In genomic region chr6:26126394-26127221, GRCh38 we compare ENCODE assay signal across 8 cellular contexts. TPM values are rescaled to one million over a fixed set of nuclear protein-coding genes. Genes with fewer than 3 reads are reported as not detected.
DNase-seq lines count a peak whose midpoint lies in the region; ATAC-seq and TF ChIP-seq lines count a peak whose summit lies in the region.

No MANE protein-coding gene starts in this region.

- H3K27ac ChIP-seq in CD4-positive, alpha-beta T cell (ENCODE audit: low read depth, low read length) = no peak overlapping the region
- peak overlapping the region; percentile 86 for H3K27ac ChIP-seq in naive thymus-derived CD4-positive, alpha-beta T cell (ENCODE audit: low read depth, low read length)

- peak overlapping the region; percentile 100 for H3K9ac ChIP-seq in Loucy (ENCODE audit: low read depth, low read length, poor library complexity, severe bottlenecking)

- no peak for TF ChIP-seq CTCF in CD4-positive, alpha-beta T cell (IDR thresholded peaks at IDR 0.05)
- TF ChIP-seq CTCF in Loucy (conservative IDR thresholded peaks at IDR 0.05; ENCODE audit: low read length) = no peak
- TF ChIP-seq CTCF in choroid plexus epithelial cell (conservative IDR thresholded peaks at IDR 0.05; ENCODE audit: low read depth, low read length) = no peak

- peaks cover 19% of the 10 kb centered on the region for H3F3A ChIP-seq in Loucy (ENCODE audit: low read depth)

- H3K4me1 ChIP-seq in Loucy (ENCODE audit: insufficient read depth, low read length, poor library complexity, severe bottlenecking) = peaks cover 43% of the 10 kb centered on the region
- peaks cover 23% of the 10 kb centered on the region in 2 donors for H3K4me1 ChIP-seq in naive thymus-derived CD4-positive, alpha-beta T cell (ENCODE audit: control insufficient read depth in 2 of 2, insufficient read depth in 2 of 2, low read length in 2 of 2)

- DNase-seq in CD4-positive, alpha-beta T cell = no peak
- DNase-seq in choroid plexus epithelial cell (ENCODE audit: low read depth) (peak; percentile 43), HPDE6-E6E7 (ENCODE audit: extremely low spot score) (no peak)
- DNase-seq in naive thymus-derived CD4-positive, alpha-beta T cell = no peak

- H3K27me3 Mint-ChIP-seq in CD4-positive, alpha-beta T cell = peaks cover 13% of the 10 kb centered on the region
- peaks cover 0 to 21% (median 0%) of the 10 kb centered on the region in 5 donors for H3K27me3 Mint-ChIP-seq in naive thymus-derived CD4-positive, alpha-beta T cell

- no peaks in the 10 kb centered on the region for H3K9me3 Mint-ChIP-seq in CD4-positive, alpha-beta T cell
- H3K9me3 Mint-ChIP-seq in naive thymus-derived CD4-positive, alpha-beta T cell = peaks cover 0 to 26% (median 0%) of the 10 kb centered on the region in 11 donors

- H3K27me3 ChIP-seq in CD4-positive, alpha-beta T cell (ENCODE audit: control insufficient read depth, insufficient read depth, low read length) = no peaks in the 10 kb centered on the region
- H3K27me3 ChIP-seq in Loucy (ENCODE audit: insufficient read depth, low read length, poor library complexity, severe bottlenecking) = peaks cover 6% of the 10 kb centered on the region
- H3K27me3 ChIP-seq in naive thymus-derived CD4-positive, alpha-beta T cell (ENCODE audit: control insufficient read depth in 2 of 2, insufficient read depth in 2 of 2, low read length in 2 of 2) = no peaks in the 10 kb centered on the region

- no peak for ATAC-seq in CD4-positive, alpha-beta T cell (ENCODE audit: poor library complexity)
- ATAC-seq in naive thymus-derived CD4-positive, alpha-beta T cell = no peak
- no peak for ATAC-seq in HG03571 (IDR thresholded peaks at IDR 0.05; ENCODE audit: unreplicated experiment)
- ATAC-seq in HG02970 (IDR thresholded peaks at IDR 0.05; ENCODE audit: low FRiP score, unreplicated experiment) = no peak
- no peak for ATAC-seq in HG02884 (IDR thresholded peaks at IDR 0.05; ENCODE audit: unreplicated experiment)

- peaks cover 83% of the 10 kb centered on the region for H3K36me3 Mint-ChIP-seq in CD4-positive, alpha-beta T cell (ENCODE audit: low read depth)
- H3K36me3 Mint-ChIP-seq in naive thymus-derived CD4-positive, alpha-beta T cell = peaks cover 4 to 61% (median 40%) of the 10 kb centered on the region in 5 donors

- H3K4me2 ChIP-seq in Loucy (ENCODE audit: low read depth, low read length, poor library complexity, severe bottlenecking) = peak overlapping the region; percentile 79

- CTCF ChIA-PET in CD4-positive, alpha-beta T cell (lab: Charles Lee) = interaction anchor here (0.7 to 2.1 kb wide), 5 partner anchors 30 to 144 kb away, joined by 3 to 9 read pairs (median 4); a partner anchor contains a TSS
- CTCF ChIA-PET in naive thymus-derived CD4-positive, alpha-beta T cell (lab: Charles Lee) = interaction anchor here (0.6 to 4.8 kb wide), 5 partner anchors 30 to 90 kb away, joined by 3 to 70 read pairs (median 4); a partner anchor contains a TSS

- POLR2A ChIA-PET in CD4-positive, alpha-beta T cell (lab: Charles Lee) = interaction anchor here (0.7 to 13.5 kb wide), 35 partner anchors 7 to 1767 kb away, joined by 3 to 3030 read pairs (median 67); partner anchors contain the start of gene HFE
- POLR2A ChIA-PET in naive thymus-derived CD4-positive, alpha-beta T cell (lab: Charles Lee) = interaction anchor here (0.5 to 12.4 kb wide), 31 partner anchors 10 to 1746 kb away, joined by 3 to 2532 read pairs (median 58); partner anchors contain the start of gene HFE

- no peaks in the 10 kb centered on the region for H3K9me2 ChIP-seq in Loucy (replicated peaks; ENCODE audit: low read depth, low read length)

- peaks cover 58% of the 10 kb centered on the region for H3K4me1 Mint-ChIP-seq in CD4-positive, alpha-beta T cell (ENCODE audit: low read depth)
- H3K4me1 Mint-ChIP-seq in naive thymus-derived CD4-positive, alpha-beta T cell = peaks cover 23 to 61% (median 54%) of the 10 kb centered on the region in 7 donors

- no peak overlapping the region; the same call in 1 of the 2 replicates for H2AFZ ChIP-seq in Loucy (ENCODE audit: low read length)

- peak overlapping the region; percentile 97 for H3K4me3 Mint-ChIP-seq in CD4-positive, alpha-beta T cell
- H3K4me3 Mint-ChIP-seq in naive thymus-derived CD4-positive, alpha-beta T cell = peak overlapping the region; percentile 92 to 100 (median 98)

- no peaks in the 10 kb centered on the region for H3K9me3 ChIP-seq in CD4-positive, alpha-beta T cell (ENCODE audit: control insufficient read depth, low read length)
- no peaks in the 10 kb centered on the region for H3K9me3 ChIP-seq in Loucy (ENCODE audit: insufficient read depth, low read depth, low read length)
- no peaks in the 10 kb centered on the region for H3K9me3 ChIP-seq in naive thymus-derived CD4-positive, alpha-beta T cell (ENCODE audit: control insufficient read depth in 2 of 3, low read length in 3 of 3)

- H4K20me1 ChIP-seq in Loucy (ENCODE audit: insufficient read depth, low read length, poor library complexity, severe bottlenecking) = peaks cover 14% of the 10 kb centered on the region

- H3K27ac Mint-ChIP-seq in CD4-positive, alpha-beta T cell = peak overlapping the region; percentile 98
- peak overlapping the region; percentile 95 to 100 (median 99) for H3K27ac Mint-ChIP-seq in naive thymus-derived CD4-positive, alpha-beta T cell

- intact Hi-C loops in CD4-positive, alpha-beta T cell (cut with DNase I, micrococcal nuclease) = loop anchor here (10.0 kb wide), 2 partner anchors 1688 to 1708 kb away; a partner anchor contains a TSS
- intact Hi-C loops in naive thymus-derived CD4-positive, alpha-beta T cell (cut with micrococcal nuclease) = no loop called here

- H3K4me3 ChIP-seq in Loucy (ENCODE audit: low read length, poor library complexity, severe bottlenecking) = peak overlapping the region; percentile 96
- H3K4me3 ChIP-seq in choroid plexus epithelial cell (ENCODE audit: low read depth, low read length) = peak overlapping the region; percentile 96
- peak overlapping the region; percentile 94 for H3K4me3 ChIP-seq in naive thymus-derived CD4-positive, alpha-beta T cell (ENCODE audit: low read length)

- H3K36me3 ChIP-seq in Loucy (ENCODE audit: insufficient read depth, low read length) = no peaks in the 10 kb centered on the region
- H3K36me3 ChIP-seq in naive thymus-derived CD4-positive, alpha-beta T cell (ENCODE audit: control insufficient read depth in 2 of 3, insufficient read depth in 3 of 3, low read length in 3 of 3) = peaks cover 0 to 13% (median 0%) of the 10 kb centered on the region in 3 experiments

- peaks cover 43% of the 10 kb centered on the region for H3K79me2 ChIP-seq in Loucy (ENCODE audit: insufficient read depth, low read length)

RNA-seq across cellular contexts. Expression of gene HFE, which starts 39.4 kb away (rescaled TPM):
- total RNA-seq in CD4-positive, alpha-beta T cell = under 1 TPM; 0.08 to 0.28 TPM
- total RNA-seq in naive thymus-derived CD4-positive, alpha-beta T cell = 1 to 10 TPM; 1.5 to 4.6 (median 2.5) TPM
- under 1 TPM; 0.65 to 0.85 TPM for polyA plus RNA-seq in naive thymus-derived CD4-positive, alpha-beta T cell

Comparison
In these comparisons a context has a peak if more than half of its experiments do, and no peak if none do; other contexts are left out.
1. intact Hi-C loops: an anchor here in CD4-positive, alpha-beta T cell (10.0 kb wide); none called in naive thymus-derived CD4-positive, alpha-beta T cell.